ENCODE assay signal across 1 cellular context in genomic region chr11:61507012-61507768, GRCh38.
A peak's percentile ranks its signal among the peaks of the same experiment; 100 is the strongest.
TF ChIP-seq lines count a peak whose summit lies in the region.

No MANE protein-coding gene starts in this region.

TF ChIP-seq in HEK293, 187 proteins besides CTCF, POLR2A, EP300 and RAD21 (continued from another document):
- TF ChIP-seq ZNF518A (tag by site-specific recombination; conservative IDR thresholded peaks at IDR 0.05; ENCODE audit: low read depth) = peak; percentile 86
- TF ChIP-seq ZNF623 (tag by site-specific recombination; IDR thresholded peaks at IDR 0.05) = peak; percentile 64
- TF ChIP-seq ZBTB11 (tag by site-specific recombination; conservative IDR thresholded peaks at IDR 0.05; ENCODE audit: low read depth) = peak; percentile 68; the same call in 1 of the 2 replicates
- TF ChIP-seq ZNF707 (tag by site-specific recombination; IDR thresholded peaks at IDR 0.05) = no peak
- peak; percentile 68 for TF ChIP-seq ZBTB8A (tag by site-specific recombination; IDR thresholded peaks at IDR 0.05)
- 0 out of 2 replicates have a peak, but pooled peaks have one; percentile 29 for TF ChIP-seq ZNF140 (tag by site-specific recombination; IDR thresholded peaks at IDR 0.05)
- no peak for TF ChIP-seq ZXDB (tag by site-specific recombination; IDR thresholded peaks at IDR 0.05)
- 0 out of 2 replicates have a peak, but pooled peaks have one; percentile 11 for TF ChIP-seq ZNF654 (tag by site-specific recombination; IDR thresholded peaks at IDR 0.05; ENCODE audit: low read depth)
- peak; percentile 61 for TF ChIP-seq REST (tag by site-specific recombination; IDR thresholded peaks at IDR 0.05)
- peak; percentile 59; the same call in 1 of the 2 replicates for TF ChIP-seq ZNF202 (tag by site-specific recombination; IDR thresholded peaks at IDR 0.05; ENCODE audit: borderline replicate concordance)
- peak; percentile 92 for TF ChIP-seq ZNF394 (tag by site-specific recombination; IDR thresholded peaks at IDR 0.05; ENCODE audit: borderline replicate concordance)
- no peak for TF ChIP-seq ZNF777 (tag by site-specific recombination; IDR thresholded peaks at IDR 0.05; ENCODE audit: borderline replicate concordance)
- TF ChIP-seq ZNF426 (tag by site-specific recombination; IDR thresholded peaks at IDR 0.05) = peak; percentile 71
- TF ChIP-seq ZNF664 (tag by site-specific recombination; IDR thresholded peaks at IDR 0.05) = 0 out of 2 replicates have a peak, but pooled peaks have one; percentile 35
- TF ChIP-seq ZNF266 (tag by site-specific recombination; IDR thresholded peaks at IDR 0.05; ENCODE audit: low read depth) = 0 out of 2 replicates have a peak, but pooled peaks have one; percentile 27
- TF ChIP-seq TCF7L2 (IDR thresholded peaks at IDR 0.05; ENCODE audit: borderline replicate concordance, low read depth, low read length) = no peak
- TF ChIP-seq ZNF324 (tag by site-specific recombination; IDR thresholded peaks at IDR 0.05) = no peak
